Comparison of ENCODE assay signal across 1 cellular context in genomic region chr3:177824841-177825240, GRCh38.
TF ChIP-seq lines count a peak whose summit lies in the region.

No MANE protein-coding gene starts in this region.

TF ChIP-seq in GM23338, 12 proteins besides CTCF, POLR2A, EP300 and RAD21:
- TF ChIP-seq CREB1 (CRISPR knock-in tag; IDR thresholded peaks at IDR 0.05; ENCODE audit: low read depth) (no peak), ZNF114 (CRISPR knock-in tag; IDR thresholded peaks at IDR 0.05) (no peak), EZH2phosphoT487 (IDR thresholded peaks at IDR 0.05; ENCODE audit: unreplicated experiment) (no peak), STAT1 (IDR thresholded peaks at IDR 0.05; ENCODE audit: unreplicated experiment) (no peak), JUNB (IDR thresholded peaks at IDR 0.05; ENCODE audit: unreplicated experiment) (no peak), ZNF331 (CRISPR knock-in tag; IDR thresholded peaks at IDR 0.05; ENCODE audit: low read depth) (no peak), NANOG (IDR thresholded peaks at IDR 0.05; ENCODE audit: borderline replicate concordance) (no peak), EZH2 (IDR thresholded peaks at IDR 0.05; ENCODE audit: low read depth, unreplicated experiment) (no peak), POLR2AphosphoS5 (IDR thresholded peaks at IDR 0.05; ENCODE audit: low read depth) (no peak)
- TF ChIP-seq, protein P1, sequence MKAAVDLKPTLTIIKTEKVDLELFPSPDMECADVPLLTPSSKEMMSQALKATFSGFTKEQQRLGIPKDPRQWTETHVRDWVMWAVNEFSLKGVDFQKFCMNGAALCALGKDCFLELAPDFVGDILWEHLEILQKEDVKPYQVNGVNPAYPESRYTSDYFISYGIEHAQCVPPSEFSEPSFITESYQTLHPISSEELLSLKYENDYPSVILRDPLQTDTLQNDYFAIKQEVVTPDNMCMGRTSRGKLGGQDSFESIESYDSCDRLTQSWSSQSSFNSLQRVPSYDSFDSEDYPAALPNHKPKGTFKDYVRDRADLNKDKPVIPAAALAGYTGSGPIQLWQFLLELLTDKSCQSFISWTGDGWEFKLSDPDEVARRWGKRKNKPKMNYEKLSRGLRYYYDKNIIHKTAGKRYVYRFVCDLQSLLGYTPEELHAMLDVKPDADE (IDR thresholded peaks at IDR 0.05) = no peak
- TF ChIP-seq, protein P2, sequence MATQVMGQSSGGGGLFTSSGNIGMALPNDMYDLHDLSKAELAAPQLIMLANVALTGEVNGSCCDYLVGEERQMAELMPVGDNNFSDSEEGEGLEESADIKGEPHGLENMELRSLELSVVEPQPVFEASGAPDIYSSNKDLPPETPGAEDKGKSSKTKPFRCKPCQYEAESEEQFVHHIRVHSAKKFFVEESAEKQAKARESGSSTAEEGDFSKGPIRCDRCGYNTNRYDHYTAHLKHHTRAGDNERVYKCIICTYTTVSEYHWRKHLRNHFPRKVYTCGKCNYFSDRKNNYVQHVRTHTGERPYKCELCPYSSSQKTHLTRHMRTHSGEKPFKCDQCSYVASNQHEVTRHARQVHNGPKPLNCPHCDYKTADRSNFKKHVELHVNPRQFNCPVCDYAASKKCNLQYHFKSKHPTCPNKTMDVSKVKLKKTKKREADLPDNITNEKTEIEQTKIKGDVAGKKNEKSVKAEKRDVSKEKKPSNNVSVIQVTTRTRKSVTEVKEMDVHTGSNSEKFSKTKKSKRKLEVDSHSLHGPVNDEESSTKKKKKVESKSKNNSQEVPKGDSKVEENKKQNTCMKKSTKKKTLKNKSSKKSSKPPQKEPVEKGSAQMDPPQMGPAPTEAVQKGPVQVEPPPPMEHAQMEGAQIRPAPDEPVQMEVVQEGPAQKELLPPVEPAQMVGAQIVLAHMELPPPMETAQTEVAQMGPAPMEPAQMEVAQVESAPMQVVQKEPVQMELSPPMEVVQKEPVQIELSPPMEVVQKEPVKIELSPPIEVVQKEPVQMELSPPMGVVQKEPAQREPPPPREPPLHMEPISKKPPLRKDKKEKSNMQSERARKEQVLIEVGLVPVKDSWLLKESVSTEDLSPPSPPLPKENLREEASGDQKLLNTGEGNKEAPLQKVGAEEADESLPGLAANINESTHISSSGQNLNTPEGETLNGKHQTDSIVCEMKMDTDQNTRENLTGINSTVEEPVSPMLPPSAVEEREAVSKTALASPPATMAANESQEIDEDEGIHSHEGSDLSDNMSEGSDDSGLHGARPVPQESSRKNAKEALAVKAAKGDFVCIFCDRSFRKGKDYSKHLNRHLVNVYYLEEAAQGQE (IDR thresholded peaks at IDR 0.05; ENCODE audit: unreplicated experiment) = no peak
- TF ChIP-seq, protein P3, sequence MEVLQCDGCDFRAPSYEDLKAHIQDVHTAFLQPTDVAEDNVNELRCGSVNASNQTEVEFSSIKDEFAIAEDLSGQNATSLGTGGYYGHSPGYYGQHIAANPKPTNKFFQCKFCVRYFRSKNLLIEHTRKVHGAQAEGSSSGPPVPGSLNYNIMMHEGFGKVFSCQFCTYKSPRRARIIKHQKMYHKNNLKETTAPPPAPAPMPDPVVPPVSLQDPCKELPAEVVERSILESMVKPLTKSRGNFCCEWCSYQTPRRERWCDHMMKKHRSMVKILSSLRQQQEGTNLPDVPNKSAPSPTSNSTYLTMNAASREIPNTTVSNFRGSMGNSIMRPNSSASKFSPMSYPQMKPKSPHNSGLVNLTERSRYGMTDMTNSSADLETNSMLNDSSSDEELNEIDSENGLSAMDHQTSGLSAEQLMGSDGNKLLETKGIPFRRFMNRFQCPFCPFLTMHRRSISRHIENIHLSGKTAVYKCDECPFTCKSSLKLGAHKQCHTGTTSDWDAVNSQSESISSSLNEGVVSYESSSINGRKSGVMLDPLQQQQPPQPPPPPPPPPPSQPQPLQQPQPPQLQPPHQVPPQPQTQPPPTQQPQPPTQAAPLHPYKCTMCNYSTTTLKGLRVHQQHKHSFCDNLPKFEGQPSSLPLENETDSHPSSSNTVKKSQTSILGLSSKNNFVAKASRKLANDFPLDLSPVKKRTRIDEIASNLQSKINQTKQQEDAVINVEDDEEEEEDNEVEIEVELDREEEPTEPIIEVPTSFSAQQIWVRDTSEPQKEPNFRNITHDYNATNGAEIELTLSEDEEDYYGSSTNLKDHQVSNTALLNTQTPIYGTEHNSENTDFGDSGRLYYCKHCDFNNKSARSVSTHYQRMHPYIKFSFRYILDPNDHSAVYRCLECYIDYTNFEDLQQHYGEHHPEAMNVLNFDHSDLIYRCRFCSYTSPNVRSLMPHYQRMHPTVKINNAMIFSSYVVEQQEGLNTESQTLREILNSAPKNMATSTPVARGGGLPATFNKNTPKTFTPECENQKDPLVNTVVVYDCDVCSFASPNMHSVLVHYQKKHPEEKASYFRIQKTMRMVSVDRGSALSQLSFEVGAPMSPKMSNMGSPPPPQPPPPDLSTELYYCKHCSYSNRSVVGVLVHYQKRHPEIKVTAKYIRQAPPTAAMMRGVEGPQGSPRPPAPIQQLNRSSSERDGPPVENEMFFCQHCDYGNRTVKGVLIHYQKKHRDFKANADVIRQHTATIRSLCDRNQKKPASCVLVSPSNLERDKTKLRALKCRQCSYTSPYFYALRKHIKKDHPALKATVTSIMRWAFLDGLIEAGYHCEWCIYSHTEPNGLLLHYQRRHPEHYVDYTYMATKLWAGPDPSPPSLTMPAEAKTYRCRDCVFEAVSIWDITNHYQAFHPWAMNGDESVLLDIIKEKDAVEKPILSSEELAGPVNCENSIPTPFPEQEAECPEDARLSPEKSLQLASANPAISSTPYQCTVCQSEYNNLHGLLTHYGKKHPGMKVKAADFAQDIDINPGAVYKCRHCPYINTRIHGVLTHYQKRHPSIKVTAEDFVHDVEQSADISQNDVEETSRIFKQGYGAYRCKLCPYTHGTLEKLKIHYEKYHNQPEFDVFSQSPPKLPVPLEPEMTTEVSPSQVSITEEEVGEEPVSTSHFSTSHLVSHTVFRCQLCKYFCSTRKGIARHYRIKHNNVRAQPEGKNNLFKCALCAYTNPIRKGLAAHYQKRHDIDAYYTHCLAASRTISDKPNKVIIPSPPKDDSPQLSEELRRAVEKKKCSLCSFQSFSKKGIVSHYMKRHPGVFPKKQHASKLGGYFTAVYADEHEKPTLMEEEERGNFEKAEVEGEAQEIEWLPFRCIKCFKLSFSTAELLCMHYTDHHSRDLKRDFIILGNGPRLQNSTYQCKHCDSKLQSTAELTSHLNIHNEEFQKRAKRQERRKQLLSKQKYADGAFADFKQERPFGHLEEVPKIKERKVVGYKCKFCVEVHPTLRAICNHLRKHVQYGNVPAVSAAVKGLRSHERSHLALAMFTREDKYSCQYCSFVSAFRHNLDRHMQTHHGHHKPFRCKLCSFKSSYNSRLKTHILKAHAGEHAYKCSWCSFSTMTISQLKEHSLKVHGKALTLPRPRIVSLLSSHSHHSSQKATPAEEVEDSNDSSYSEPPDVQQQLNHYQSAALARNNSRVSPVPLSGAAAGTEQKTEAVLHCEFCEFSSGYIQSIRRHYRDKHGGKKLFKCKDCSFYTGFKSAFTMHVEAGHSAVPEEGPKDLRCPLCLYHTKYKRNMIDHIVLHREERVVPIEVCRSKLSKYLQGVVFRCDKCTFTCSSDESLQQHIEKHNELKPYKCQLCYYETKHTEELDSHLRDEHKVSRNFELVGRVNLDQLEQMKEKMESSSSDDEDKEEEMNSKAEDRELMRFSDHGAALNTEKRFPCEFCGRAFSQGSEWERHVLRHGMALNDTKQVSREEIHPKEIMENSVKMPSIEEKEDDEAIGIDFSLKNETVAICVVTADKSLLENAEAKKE (CRISPR knock-in tag; IDR thresholded peaks at IDR 0.05) = no peak
